In genomic region chr18:28039078-28039477, GRCh38 we compare ENCODE assay signal across 16 cellular contexts.
DNase-seq lines count a peak whose midpoint lies in the region; ATAC-seq and TF ChIP-seq lines count a peak whose summit lies in the region.
"Had no signal": no experiment of that assay in that cellular context is flagged by ENCODE, and none has a peak within 500 bp of the region (broad histone marks: within the 10 kb centered on the region; RNA-seq: fewer than 3 reads in every experiment).

No MANE protein-coding gene starts in this region.

- H3K4me3 Mint-ChIP-seq in activated T-helper 17 cell treated with anti-CD3 and anti-CD28 coated beads, Interleukin-2, amount 50 U/mL, for 72 hours, result no peak overlapping the region
- H3K4me3 Mint-ChIP-seq: activated CD4-positive, alpha-beta memory T cell treated with anti-CD3 and anti-CD28 coated beads for 36 hours; CD8-positive, alpha-beta memory T cell had no signal

- H3K4me3 ChIP-seq in heart right ventricle, result no peak overlapping the region
- H3K4me3 ChIP-seq in smooth muscle cell, result no peak overlapping the region
- H3K4me3 ChIP-seq in uterus, result no peak overlapping the region
- H3K4me3 ChIP-seq: gastroesophageal sphincter, sigmoid colon, SK-N-MC, upper lobe of right lung had no signal

- DNase-seq in heart right ventricle (no peak), left cardiac atrium (no peak), astrocyte of the hippocampus (ENCODE audit: low read depth, low spot score) (peak; percentile 38), glomerular visceral epithelial cell (ENCODE audit: extremely low spot score) (peak; percentile 54), smooth muscle cell (lab: John Stamatoyannopoulos, UW; ENCODE audit: unreplicated experiment) (no peak), uterus (no peak)
- DNase-seq: activated CD4-positive, alpha-beta memory T cell treated with anti-CD3 and anti-CD28 coated beads for 36 hours; CD8-positive, alpha-beta memory T cell; NCI-H2171 treated with DMSO at 0.1 percent for 48 hours; sigmoid colon; stimulated activated CD4-positive, alpha-beta T cell treated with anti-CD3 and anti-CD28 coated beads, Interleukin-4, amount 100 ng/mL, for 24 hours; upper lobe of right lung had no signal

- peak overlapping the region; percentile 98 for H3K9ac ChIP-seq in smooth muscle cell (ENCODE audit: low read depth)

- no peak for TF ChIP-seq POLR2A in uterus (IDR thresholded peaks at IDR 0.05)

- no peaks in the 10 kb centered on the region for H4K20me1 ChIP-seq in smooth muscle cell (ENCODE audit: low read depth)

- H3F3A ChIP-seq in smooth muscle cell (ENCODE audit: low read depth), result peaks cover 12% of the 10 kb centered on the region

- intact Hi-C loops in heart right ventricle (cut with DNase I) (loop anchor here in 1 of 10 donors (10.0 kb wide), 1 partner anchor 136 kb away; the partner anchor contains the start of gene CDH2), left cardiac atrium (cut with DNase I) (no loop called here), uterus (cut with DNase I; ENCODE audit: low total_unique reads) (no loop called here)

- WGBS in heart right ventricle, 2 donors, result 56 to 69% methylated on average over 5 of the region's 5 CpGs
- WGBS in smooth muscle cell (ENCODE audit: low lambda C conversion rate), result 65% methylated on average over 5 of the region's 5 CpGs

- H2AFZ ChIP-seq in smooth muscle cell (ENCODE audit: low read depth), result no peak overlapping the region

- H3K4me1 Mint-ChIP-seq in activated T-helper 17 cell treated with anti-CD3 and anti-CD28 coated beads, Interleukin-2, amount 50 U/mL, for 72 hours, result no peaks in the 10 kb centered on the region
- H3K4me1 Mint-ChIP-seq: CD8-positive, alpha-beta memory T cell had no signal

- ATAC-seq in heart right ventricle (peak in 6 of 8 donors; percentile 38 to 73 (median 51)), left cardiac atrium (no peak), GM19395 (IDR thresholded peaks at IDR 0.05; ENCODE audit: unreplicated experiment) (no peak)
- no peak for ATAC-seq in activated T-helper 17 cell treated with anti-CD3 and anti-CD28 coated beads, Interleukin-2, amount 50 U/mL, for 72 hours (replicated peaks)
- ATAC-seq: gastroesophageal sphincter, upper lobe of right lung had no signal

- peaks cover 69% of the 10 kb centered on the region for H3K79me2 ChIP-seq in smooth muscle cell (ENCODE audit: low read depth)

- H3K27ac Mint-ChIP-seq in activated T-helper 17 cell treated with anti-CD3 and anti-CD28 coated beads, Interleukin-2, amount 50 U/mL, for 72 hours, result no peak overlapping the region
- H3K27ac Mint-ChIP-seq: activated CD4-positive, alpha-beta memory T cell treated with anti-CD3 and anti-CD28 coated beads for 36 hours; CD8-positive, alpha-beta memory T cell had no signal

- H3K27me3 ChIP-seq in heart right ventricle (no peaks in the 10 kb centered on the region), smooth muscle cell (ENCODE audit: low read depth) (no peaks in the 10 kb centered on the region), uterus (no peaks in the 10 kb centered on the region)
- H3K27me3 ChIP-seq: gastroesophageal sphincter, sigmoid colon, upper lobe of right lung had no signal

- H3K36me3 ChIP-seq in heart right ventricle (no peaks in the 10 kb centered on the region), smooth muscle cell (ENCODE audit: low read depth) (no peaks in the 10 kb centered on the region), uterus (no peaks in the 10 kb centered on the region)
- H3K36me3 ChIP-seq: gastroesophageal sphincter, sigmoid colon, upper lobe of right lung had no signal

- H3K4me2 ChIP-seq in smooth muscle cell, result peak overlapping the region; percentile 83

- H3K9me3 Mint-ChIP-seq in activated T-helper 17 cell treated with anti-CD3 and anti-CD28 coated beads, Interleukin-2, amount 50 U/mL, for 72 hours, result peaks cover 5% of the 10 kb centered on the region

- H3K9me3 ChIP-seq in heart right ventricle (no peaks in the 10 kb centered on the region), smooth muscle cell (replicated peaks; ENCODE audit: low read depth) (no peaks in the 10 kb centered on the region), uterus (no peaks in the 10 kb centered on the region)
- H3K9me3 ChIP-seq: gastroesophageal sphincter, sigmoid colon, upper lobe of right lung had no signal

- no peaks in the 10 kb centered on the region for H3K36me3 Mint-ChIP-seq in activated T-helper 17 cell treated with anti-CD3 and anti-CD28 coated beads, Interleukin-2, amount 50 U/mL, for 72 hours (ENCODE audit: low read depth)
- H3K36me3 Mint-ChIP-seq: activated CD4-positive, alpha-beta memory T cell treated with anti-CD3 and anti-CD28 coated beads for 36 hours; CD8-positive, alpha-beta memory T cell had no signal

- peaks cover 0 to 53% (median 13%) of the 10 kb centered on the region in 9 donors for H3K4me1 ChIP-seq in heart right ventricle
- peaks cover 79% of the 10 kb centered on the region for H3K4me1 ChIP-seq in smooth muscle cell (ENCODE audit: low read depth)
- H3K4me1 ChIP-seq in uterus, result no peaks in the 10 kb centered on the region
- H3K4me1 ChIP-seq: gastroesophageal sphincter, sigmoid colon, upper lobe of right lung had no signal

- H3K27ac ChIP-seq in heart right ventricle (peak overlapping the region in 2 of 10 donors; percentile 0 to 8), smooth muscle cell (ENCODE audit: low read depth) (peak overlapping the region; percentile 100), uterus (no peak overlapping the region)
- H3K27ac ChIP-seq: gastroesophageal sphincter, sigmoid colon, SK-N-MC, upper lobe of right lung had no signal

- no peak for TF ChIP-seq CTCF in heart right ventricle (IDR thresholded peaks at IDR 0.05)
- TF ChIP-seq CTCF in smooth muscle cell (IDR thresholded peaks at IDR 0.05; ENCODE audit: borderline replicate concordance, insufficient read depth, poor library complexity, severe bottlenecking), result no peak
- TF ChIP-seq CTCF in uterus (IDR thresholded peaks at IDR 0.05), result no peak

- no peaks in the 10 kb centered on the region for H3K27me3 Mint-ChIP-seq in activated T-helper 17 cell treated with anti-CD3 and anti-CD28 coated beads, Interleukin-2, amount 50 U/mL, for 72 hours
- H3K27me3 Mint-ChIP-seq: activated CD4-positive, alpha-beta memory T cell treated with anti-CD3 and anti-CD28 coated beads for 36 hours; CD8-positive, alpha-beta memory T cell had no signal

Comparison
In these comparisons a context has a peak if more than half of its experiments do, and no peak if none do; other contexts are left out.
1. ATAC-seq: peak in heart right ventricle (6 of 8); none in left cardiac atrium (0 of 2), GM19395 (single experiment) and activated T-helper 17 cell treated with anti-CD3 and anti-CD28 coated beads, Interleukin-2, amount 50 U/mL, for 72 hours (single experiment).
2. DNase-seq: peak in astrocyte of the hippocampus (single experiment) and glomerular visceral epithelial cell (single experiment); none in heart right ventricle (0 of 2), left cardiac atrium (single experiment), smooth muscle cell (single experiment) and uterus (0 of 2).